Comparison of ENCODE assay signal across 9 cellular contexts in genomic region chr6:116101790-116102189, GRCh38. TPM values are rescaled to one million over a fixed set of nuclear protein-coding genes. Genes with fewer than 3 reads are reported as not detected.
A peak's percentile ranks its signal among the peaks of the same experiment; 100 is the strongest.
DNase-seq lines count a peak whose midpoint lies in the region; ATAC-seq and TF ChIP-seq lines count a peak whose summit lies in the region.
"Had no signal": no experiment of that assay in that cellular context is flagged by ENCODE, and none has a peak within 500 bp of the region (broad histone marks: within the 10 kb centered on the region; RNA-seq: fewer than 3 reads in every experiment).

No MANE protein-coding gene starts in this region.

- POLR2A ChIA-PET in activated CD4-positive, alpha-beta T cell treated with anti-CD3 and anti-CD28 coated beads for 36 hours (lab: Charles Lee), result no interaction called here

- H3K4me1 Mint-ChIP-seq in activated CD4-positive, alpha-beta T cell treated with anti-CD3 and anti-CD28 coated beads for 36 hours, result peaks cover 61% of the 10 kb centered on the region
- peaks cover 55% of the 10 kb centered on the region for H3K4me1 Mint-ChIP-seq in activated naive CD8-positive, alpha-beta T cell treated with anti-CD3 and anti-CD28 coated beads for 36 hours

- H3K9me3 Mint-ChIP-seq in activated CD4-positive, alpha-beta T cell treated with anti-CD3 and anti-CD28 coated beads for 36 hours (ENCODE audit: low read depth), result no peaks in the 10 kb centered on the region
- H3K9me3 Mint-ChIP-seq in activated naive CD8-positive, alpha-beta T cell treated with anti-CD3 and anti-CD28 coated beads for 36 hours, result peaks cover under 1% of the 10 kb centered on the region

- peaks cover 15% of the 10 kb centered on the region for H3K36me3 Mint-ChIP-seq in activated CD4-positive, alpha-beta T cell treated with anti-CD3 and anti-CD28 coated beads for 36 hours (ENCODE audit: low read depth)
- H3K36me3 Mint-ChIP-seq in activated naive CD8-positive, alpha-beta T cell treated with anti-CD3 and anti-CD28 coated beads for 36 hours, result peaks cover 5% of the 10 kb centered on the region

- no peaks in the 10 kb centered on the region for H3K9me3 ChIP-seq in testis

- H3K36me3 ChIP-seq in testis (ENCODE audit: low read depth, missing control alignments), result no peaks in the 10 kb centered on the region

- no peak for TF ChIP-seq POLR2A in testis (IDR thresholded peaks at IDR 0.05)

- no peak for TF ChIP-seq CTCF in testis (IDR thresholded peaks at IDR 0.05)

- DNase-seq in activated CD4-positive, alpha-beta T cell treated with anti-CD3 and anti-CD28 coated beads for 36 hours, result no peak
- DNase-seq in activated CD4-positive, alpha-beta T cell treated with anti-CD3 and anti-CD28 coated beads, Interleukin-2, amount 50 U/mL, for 4 hours, result no peak
- DNase-seq in activated naive CD8-positive, alpha-beta T cell treated with anti-CD3 and anti-CD28 coated beads for 36 hours, result no peak
- DNase-seq in testis (no peak), NCI-H1048 (lab: John Stamatoyannopoulos, UW) (no peak), DMS153 (lab: John Stamatoyannopoulos, UW) (no peak)

- H3K27ac Mint-ChIP-seq in activated CD4-positive, alpha-beta T cell treated with anti-CD3 and anti-CD28 coated beads for 36 hours, result peak overlapping the region; percentile 88
- H3K27ac Mint-ChIP-seq in activated naive CD8-positive, alpha-beta T cell treated with anti-CD3 and anti-CD28 coated beads for 36 hours, result peak overlapping the region; percentile 88

- peak overlapping the region; percentile 87 to 97 for H3K4me3 ChIP-seq in testis

- H3K27ac ChIP-seq in layer of hippocampus (ENCODE audit: low read depth, low read length) (peak overlapping the region; percentile 96), testis (peak overlapping the region; percentile 97)

- H3K27me3 Mint-ChIP-seq in activated CD4-positive, alpha-beta T cell treated with anti-CD3 and anti-CD28 coated beads for 36 hours, result no peaks in the 10 kb centered on the region
- H3K27me3 Mint-ChIP-seq in activated naive CD8-positive, alpha-beta T cell treated with anti-CD3 and anti-CD28 coated beads for 36 hours, result no peaks in the 10 kb centered on the region

- CTCF ChIA-PET in activated CD4-positive, alpha-beta T cell treated with anti-CD3 and anti-CD28 coated beads for 36 hours (lab: Charles Lee), result interaction anchor here (0.6 to 3.0 kb wide), 4 partner anchors 10 to 1119 kb away, joined by 3 to 14 read pairs (median 7); no protein-coding TSS in a partner anchor

- H3K27me3 ChIP-seq in layer of hippocampus (ENCODE audit: control insufficient read depth, insufficient read depth, low read length) (no peaks in the 10 kb centered on the region), testis (no peaks in the 10 kb centered on the region)

- ATAC-seq in activated CD4-positive, alpha-beta T cell treated with anti-CD3 and anti-CD28 coated beads for 36 hours, result no peak
- ATAC-seq in HG03095 (IDR thresholded peaks at IDR 0.05; ENCODE audit: unreplicated experiment), result no peak

- 37 to 53% methylated on average over 2 of the region's 2 CpGs for whole genome bisulfite sequencing in testis, 2 donors

- peak overlapping the region; percentile 86 for H3K4me3 Mint-ChIP-seq in activated CD4-positive, alpha-beta T cell treated with anti-CD3 and anti-CD28 coated beads for 36 hours
- peak overlapping the region; percentile 93 for H3K4me3 Mint-ChIP-seq in activated naive CD8-positive, alpha-beta T cell treated with anti-CD3 and anti-CD28 coated beads for 36 hours

- H3K4me1 ChIP-seq in testis, result peaks cover 16% of the 10 kb centered on the region

- intact Hi-C loops in activated CD4-positive, alpha-beta T cell treated with anti-CD3 and anti-CD28 coated beads for 36 hours (cut with DNase I, micrococcal nuclease), result loop anchor here (1.0 to 5.0 kb wide), 7 partner anchors 153 to 581 kb away; partner anchors contain the start of genes RWDD1 (in 2 of the 2), CALHM6 (in 1 of the 2), KPNA5 (in 1 of the 2) and TSPYL1 (in 1 of the 2)
- intact Hi-C loops in testis (cut with DNase I; ENCODE audit: low total_unique reads), result no loop called here

RNA-seq across cellular contexts. Expression of gene NT5DC1, which starts 1.1 kb away (rescaled TPM):
- total RNA-seq in activated CD4-positive, alpha-beta T cell treated with anti-CD3 and anti-CD28 coated beads for 36 hours, result 10 to 100 TPM; 39.4 to 42.4 TPM
- 10 to 100 TPM; 42.6 to 47.1 TPM for total RNA-seq in activated naive CD8-positive, alpha-beta T cell treated with anti-CD3 and anti-CD28 coated beads for 36 hours
- 10 to 100 TPM; 10.7 to 22.8 TPM for total RNA-seq in testis
- polyA plus RNA-seq in testis (ENCODE audit: insufficient read depth, low read depth, low replicate concordance), result 28.2 TPM

RNA-seq across cellular contexts. Expression of gene COL10A1, which starts 24.1 kb away (rescaled TPM):
- total RNA-seq in activated CD4-positive, alpha-beta T cell treated with anti-CD3 and anti-CD28 coated beads for 36 hours, result not detected
- total RNA-seq in activated naive CD8-positive, alpha-beta T cell treated with anti-CD3 and anti-CD28 coated beads for 36 hours, result not detected
- total RNA-seq in testis, result under 1 TPM; 0.06 to 0.16 TPM
- 0.34 TPM for polyA plus RNA-seq in testis (ENCODE audit: insufficient read depth, low read depth, low replicate concordance)
- total RNA-seq: dermis microvascular lymphatic vessel endothelial cell had no signal

RNA-seq across cellular contexts. Expression of gene FRK, which starts 41.1 kb away (rescaled TPM):
- under 1 TPM; 0.02 to 0.05 TPM for total RNA-seq in activated CD4-positive, alpha-beta T cell treated with anti-CD3 and anti-CD28 coated beads for 36 hours
- under 1 TPM; 0.06 to 0.08 TPM for total RNA-seq in activated naive CD8-positive, alpha-beta T cell treated with anti-CD3 and anti-CD28 coated beads for 36 hours
- 1 to 10 TPM; 1.5 to 3.7 TPM for total RNA-seq in testis
- polyA plus RNA-seq in testis (ENCODE audit: insufficient read depth, low read depth, low replicate concordance), result 2.5 TPM
